29 cellular contexts compared by ENCODE assay signal in the genomic region with DNA sequence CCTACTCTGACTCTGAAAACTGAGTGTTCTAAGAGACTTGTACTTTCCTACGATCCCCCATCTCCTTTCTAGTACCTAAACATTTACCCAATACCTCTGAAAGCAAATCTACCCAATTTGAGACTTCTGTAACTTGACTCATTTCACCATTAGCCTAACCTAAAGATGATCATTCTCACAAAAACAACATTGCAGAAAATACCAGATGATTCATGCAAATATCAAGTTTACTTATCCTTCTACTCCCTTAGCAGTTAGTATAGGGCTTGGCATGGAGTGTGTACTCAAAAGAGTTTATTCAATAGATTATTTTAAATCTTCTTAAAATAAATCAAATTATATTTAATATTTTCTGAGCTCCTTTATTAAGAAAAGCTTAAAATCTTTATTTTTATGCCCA.
"Had no signal": no experiment of that assay in that cellular context is flagged by ENCODE, and none has a peak within 500 bp of the region (broad histone marks: within the 10 kb centered on the region; RNA-seq: fewer than 3 reads in every experiment).

No MANE protein-coding gene starts in this region.

- H3K27me3 ChIP-seq: body of pancreas, esophagus squamous epithelium had no signal

- H3K9me3 ChIP-seq: body of pancreas had no signal

- H3K27ac ChIP-seq: body of pancreas, epithelial cell of prostate, esophagus squamous epithelium had no signal

- DNase-seq: activated CD4-positive, alpha-beta memory T cell treated with anti-CD3 and anti-CD28 coated beads, Interleukin-2, amount 10 ng/mL, durations not matched to agents 7 days and 5 days; activated CD4-positive, alpha-beta T cell treated with anti-CD3 and anti-CD28 coated beads for 4 hours; activated CD4-positive, alpha-beta T cell treated with anti-CD3 and anti-CD28 coated beads, Interleukin-2, amount 10 ng/mL, durations not matched to agents 7 days and 5 days; activated CD4-positive, alpha-beta T cell treated with anti-CD3 and anti-CD28 coated beads, Interleukin-2, amount 50 U/mL, for 4 hours; activated CD4-positive, CD25-positive, alpha-beta regulatory T cell; activated CD4-positive, CD25-positive, alpha-beta regulatory T cell treated with anti-CD3 and anti-CD28 coated beads, Interleukin-2, amount 50 U/mL, for 72 hours; activated CD8-positive, alpha-beta memory T cell treated with anti-CD3 and anti-CD28 coated beads, Interleukin-2, amount 50 U/mL, for 48 hours; activated gamma-delta T cell; activated naive CD4-positive, alpha-beta T cell; activated naive CD4-positive, alpha-beta T cell treated with anti-CD3 and anti-CD28 coated beads, Interleukin-2, amount 10 ng/mL, durations not matched to agents 7 days and 5 days; activated naive CD8-positive, alpha-beta T cell treated with anti-CD3 and anti-CD28 coated beads, Interleukin-2, amount 10 ng/mL, durations not matched to agents 7 days and 5 days; activated T-cell treated with anti-CD3 and anti-CD28 coated beads for 4 hours; activated T-cell treated with anti-CD3 and anti-CD28 coated beads, Interleukin-2, amount 50 U/mL, for 24 hours; activated T-cell treated with anti-CD3 and anti-CD28 coated beads, Interleukin-2, amount 50 U/mL, for 72 hours; amygdala; aorta; body of pancreas; cortex of kidney; dermis blood vessel endothelial cell; effector CD4-positive, alpha-beta T cell; effector memory CD8-positive, alpha-beta T cell; esophagus squamous epithelium; foreskin fibroblast; head of caudate nucleus; T-helper 1 cell; T-helper 17 cell; T1000 had no signal

- H3K4me1 ChIP-seq: body of pancreas, esophagus squamous epithelium had no signal

- H3K4me3 ChIP-seq: body of pancreas, esophagus squamous epithelium had no signal

- H3K36me3 ChIP-seq: esophagus squamous epithelium had no signal

- ATAC-seq: activated naive CD4-positive, alpha-beta T cell treated with anti-CD3 and anti-CD28 coated beads, Interleukin-2, amount 50 U/mL, for 72 hours; activated T-cell treated with anti-CD3 and anti-CD28 coated beads, Interleukin-2, amount 50 U/mL, for 72 hours; body of pancreas; effector memory CD8-positive, alpha-beta T cell; T-helper 17 cell had no signal
